Comparison of ENCODE assay signal across 12 cellular contexts in the genomic region with DNA sequence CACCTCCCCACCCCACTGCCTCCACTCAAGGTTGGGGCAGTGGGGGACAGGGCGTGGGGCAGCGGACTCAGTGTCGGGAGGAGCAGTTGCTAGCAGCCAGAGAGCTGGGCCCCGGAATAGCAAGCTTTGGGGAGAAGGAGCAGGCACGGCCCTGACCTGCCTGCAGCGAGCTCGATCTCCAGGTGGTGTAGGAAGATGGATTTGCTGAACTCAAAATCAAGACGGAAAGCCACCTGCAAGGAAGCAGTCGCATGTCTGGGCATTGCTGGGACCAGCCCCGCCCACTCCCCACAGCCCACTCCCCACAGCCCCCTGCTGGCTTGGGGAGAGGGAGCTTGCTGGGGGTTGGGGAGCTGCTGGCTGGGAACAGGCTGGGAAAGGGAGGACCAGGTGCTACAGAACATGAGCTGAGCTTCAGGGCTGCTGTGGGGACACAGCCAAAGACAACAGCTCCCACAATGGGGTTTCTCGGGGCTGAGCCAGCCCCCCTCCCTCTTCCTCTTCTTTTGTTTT. TPM values are rescaled to one million over a fixed set of nuclear protein-coding genes. Genes with fewer than 3 reads are reported as not detected.
DNase-seq lines count a peak whose midpoint lies in the region; ATAC-seq and TF ChIP-seq lines count a peak whose summit lies in the region.
"Had no signal": no experiment of that assay in that cellular context is flagged by ENCODE, and none has a peak within 500 bp of the region (broad histone marks: within the 10 kb centered on the region; RNA-seq: fewer than 3 reads in every experiment).

No MANE protein-coding gene starts in this region.

- DNase-seq in NCI-H2081 (lab: John Stamatoyannopoulos, UW) (peak; percentile 19 to 63), NCI-H2081 treated with DMSO at 0.1 percent for 48 hours (lab: John Stamatoyannopoulos, UW) (no peak), NCI-H146 treated with DMSO at 0.1 percent for 48 hours (lab: John Stamatoyannopoulos, UW; ENCODE audit: unreplicated experiment) (peak; percentile 2), dermis microvascular lymphatic vessel endothelial cell (ENCODE audit: low read depth in 2 of 2) (peak; percentile 38 to 85), omental fat pad (ENCODE audit: low spot score) (peak; percentile 16), SHP77 treated with DMSO at 0.1 percent for 48 hours (lab: John Stamatoyannopoulos, UW) (no peak)
- no peak for DNase-seq in stimulated activated CD8-positive, alpha-beta memory T cell treated with anti-CD3 and anti-CD28 coated beads, Interleukin-4, amount 100 ng/mL, for 48 hours
- DNase-seq: activated naive CD4-positive, alpha-beta T cell treated with anti-CD3 and anti-CD28 coated beads for 36 hours; cortex of kidney; kidney glomerular epithelial cell had no signal

- TF ChIP-seq CTCF in omental fat pad (IDR thresholded peaks at IDR 0.05): no peak

- ATAC-seq in omental fat pad (ENCODE audit: low FRiP score) (no peak), HG02938 (IDR thresholded peaks at IDR 0.05; ENCODE audit: unreplicated experiment) (no peak)
- ATAC-seq: naive thymus-derived CD4-positive, alpha-beta T cell had no signal

RNA-seq across cellular contexts. Expression of gene FEM1B, which starts 38.0 kb away (rescaled TPM):
- total RNA-seq in dermis microvascular lymphatic vessel endothelial cell (35.2 and 39.6 TPM in 2 replicates), omental fat pad (10 to 100 TPM; 32.9 to 48.5 (median 40.9) TPM)

Comparison
In these comparisons a context has a peak if more than half of its experiments do, and no peak if none do; other contexts are left out.
1. DNase-seq: peak in NCI-H2081 (2 of 2), NCI-H146 treated with DMSO at 0.1 percent for 48 hours (single experiment), dermis microvascular lymphatic vessel endothelial cell (2 of 2) and omental fat pad (single experiment); none in NCI-H2081 treated with DMSO at 0.1 percent for 48 hours (single experiment), SHP77 treated with DMSO at 0.1 percent for 48 hours (single experiment) and stimulated activated CD8-positive, alpha-beta memory T cell treated with anti-CD3 and anti-CD28 coated beads, Interleukin-4, amount 100 ng/mL, for 48 hours (single experiment).